10 cellular contexts compared by ENCODE assay signal in genomic region chr9:98333703-98334582, GRCh38.
DNase-seq lines count a peak whose midpoint lies in the region; ATAC-seq and TF ChIP-seq lines count a peak whose summit lies in the region.
"Had no signal": no experiment of that assay in that cellular context is flagged by ENCODE, and none has a peak within 500 bp of the region (broad histone marks: within the 10 kb centered on the region; RNA-seq: fewer than 3 reads in every experiment).

No MANE protein-coding gene starts in this region.

- TF ChIP-seq CTCF in GM23338 (conservative IDR thresholded peaks at IDR 0.05; ENCODE audit: low read depth in 2 of 2) (no peak), omental fat pad (IDR thresholded peaks at IDR 0.05) (no peak), CD14-positive monocyte (IDR thresholded peaks at IDR 0.05) (no peak)

- H3K27ac Mint-ChIP-seq in GM23338 (no peak overlapping the region), CD14-positive monocyte (no peak overlapping the region)
- H3K27ac Mint-ChIP-seq: stimulated activated memory B cell treated with anti-CD40 and anti-IgM and Interleukin-4, amounts not matched to agents 10 μg/mL and 1 μg/mL and 100 μg/mL, for 72 hours had no signal

- no peaks in the 10 kb centered on the region for H4K20me1 ChIP-seq in GM23338 (replicated peaks; ENCODE audit: insufficient read depth)

- intact Hi-C loops in CD14-positive monocyte (cut with micrococcal nuclease): no loop called here

- H3K4me1 ChIP-seq in GM23338 (ENCODE audit: insufficient read depth) (no peaks in the 10 kb centered on the region), SJCRH30 (no peaks in the 10 kb centered on the region), skeletal muscle satellite cell (ENCODE audit: control insufficient read depth, insufficient read depth, low read length) (peaks cover 13% of the 10 kb centered on the region)

- no peaks in the 10 kb centered on the region for H3K9me2 ChIP-seq in GM23338 (ENCODE audit: insufficient read depth)

- H3K27me3 ChIP-seq in GM23338 (ENCODE audit: insufficient read depth) (no peaks in the 10 kb centered on the region), SJCRH30 (peaks cover 7% of the 10 kb centered on the region; the same call in 1 of the 2 replicates), skeletal muscle satellite cell (ENCODE audit: control insufficient read depth, insufficient read depth, low read length) (no peaks in the 10 kb centered on the region)

- H3K4me3 Mint-ChIP-seq in GM23338 (no peak overlapping the region), CD14-positive monocyte (no peak overlapping the region)
- H3K4me3 Mint-ChIP-seq: stimulated activated memory B cell treated with anti-CD40 and anti-IgM and Interleukin-4, amounts not matched to agents 10 μg/mL and 1 μg/mL and 100 μg/mL, for 72 hours had no signal

- H3K27ac ChIP-seq in GM23338 (ENCODE audit: low read depth): no peak overlapping the region
- H3K27ac ChIP-seq in SJCRH30: no peak overlapping the region

- H3K36me3 Mint-ChIP-seq in GM23338 (ENCODE audit: low read depth) (no peaks in the 10 kb centered on the region), CD14-positive monocyte (no peaks in the 10 kb centered on the region)
- H3K36me3 Mint-ChIP-seq: stimulated activated memory B cell treated with anti-CD40 and anti-IgM and Interleukin-4, amounts not matched to agents 10 μg/mL and 1 μg/mL and 100 μg/mL, for 72 hours had no signal

- H3K9me3 ChIP-seq in SJCRH30 (replicated peaks): no peaks in the 10 kb centered on the region
- no peaks in the 10 kb centered on the region for H3K9me3 ChIP-seq in skeletal muscle satellite cell (replicated peaks; ENCODE audit: low read length)

- H3K27me3 Mint-ChIP-seq in GM23338 (ENCODE audit: insufficient read depth, low read depth, poor library complexity) (no peaks in the 10 kb centered on the region), CD14-positive monocyte (ENCODE audit: low read depth in 3 of 3) (peaks cover 3 to 7% (median 3%) of the 10 kb centered on the region in 3 donors)

- no peaks in the 10 kb centered on the region for H3K9me3 Mint-ChIP-seq in GM23338
- peaks cover 0 to 3% (median 0%) of the 10 kb centered on the region in 7 donors for H3K9me3 Mint-ChIP-seq in CD14-positive monocyte
- H3K9me3 Mint-ChIP-seq: stimulated activated memory B cell treated with anti-CD40 and anti-IgM and Interleukin-4, amounts not matched to agents 10 μg/mL and 1 μg/mL and 100 μg/mL, for 72 hours had no signal

- no peak overlapping the region for H3K9ac ChIP-seq in skeletal muscle satellite cell (ENCODE audit: low read depth, low read length)

- H3K4me3 ChIP-seq in GM23338: no peak overlapping the region
- H3K4me3 ChIP-seq in SJCRH30: no peak overlapping the region
- H3K4me3 ChIP-seq in skeletal muscle satellite cell (ENCODE audit: low read length): no peak overlapping the region

- no peaks in the 10 kb centered on the region for H3F3A ChIP-seq in GM23338 (replicated peaks; ENCODE audit: low read depth)

- H3K4me2 ChIP-seq in GM23338 (no peak overlapping the region), skeletal muscle satellite cell (ENCODE audit: low read length) (peak overlapping the region; percentile 5)

- peak overlapping the region; percentile 28; the same call in 1 of the 2 replicates for H2AFZ ChIP-seq in GM23338

- no peaks in the 10 kb centered on the region for H3K79me2 ChIP-seq in GM23338 (replicated peaks; ENCODE audit: insufficient read depth)

- DNase-seq in GM23338 (ENCODE audit: low spot score) (no peak), SJCRH30 (peak; percentile 20 to 37), fibroblast of gingiva (ENCODE audit: low read depth) (peak; percentile 77), omental fat pad (ENCODE audit: low spot score) (no peak), CD14-positive monocyte (ENCODE audit: low spot score) (no peak)
- DNase-seq: NCI-H1930, T-helper 9 cell had no signal

- H3K4me1 Mint-ChIP-seq in GM23338: no peaks in the 10 kb centered on the region
- H3K4me1 Mint-ChIP-seq in CD14-positive monocyte: no peaks in the 10 kb centered on the region
- H3K4me1 Mint-ChIP-seq: stimulated activated memory B cell treated with anti-CD40 and anti-IgM and Interleukin-4, amounts not matched to agents 10 μg/mL and 1 μg/mL and 100 μg/mL, for 72 hours had no signal

- no peaks in the 10 kb centered on the region for H3K36me3 ChIP-seq in GM23338 (ENCODE audit: insufficient read depth)
- no peaks in the 10 kb centered on the region for H3K36me3 ChIP-seq in SJCRH30
- H3K36me3 ChIP-seq in skeletal muscle satellite cell (ENCODE audit: insufficient read depth, low read length): no peaks in the 10 kb centered on the region

- no peak for ATAC-seq in GM23338
- no peak for ATAC-seq in omental fat pad (ENCODE audit: low FRiP score)
- no peak for ATAC-seq in HG02884 (IDR thresholded peaks at IDR 0.05; ENCODE audit: unreplicated experiment)
- ATAC-seq: stimulated activated memory B cell treated with anti-CD40 and anti-IgM and Interleukin-4, amounts not matched to agents 10 μg/mL and 1 μg/mL and 100 μg/mL, for 72 hours had no signal

TF ChIP-seq in GM23338, 12 proteins besides CTCF, POLR2A, EP300 and RAD21 (continues in another document):
- TF ChIP-seq, protein P1, sequence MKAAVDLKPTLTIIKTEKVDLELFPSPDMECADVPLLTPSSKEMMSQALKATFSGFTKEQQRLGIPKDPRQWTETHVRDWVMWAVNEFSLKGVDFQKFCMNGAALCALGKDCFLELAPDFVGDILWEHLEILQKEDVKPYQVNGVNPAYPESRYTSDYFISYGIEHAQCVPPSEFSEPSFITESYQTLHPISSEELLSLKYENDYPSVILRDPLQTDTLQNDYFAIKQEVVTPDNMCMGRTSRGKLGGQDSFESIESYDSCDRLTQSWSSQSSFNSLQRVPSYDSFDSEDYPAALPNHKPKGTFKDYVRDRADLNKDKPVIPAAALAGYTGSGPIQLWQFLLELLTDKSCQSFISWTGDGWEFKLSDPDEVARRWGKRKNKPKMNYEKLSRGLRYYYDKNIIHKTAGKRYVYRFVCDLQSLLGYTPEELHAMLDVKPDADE (IDR thresholded peaks at IDR 0.05): no peak
- TF ChIP-seq STAT1 (IDR thresholded peaks at IDR 0.05; ENCODE audit: unreplicated experiment) (no peak), NANOG (IDR thresholded peaks at IDR 0.05; ENCODE audit: borderline replicate concordance) (no peak), POLR2AphosphoS5 (IDR thresholded peaks at IDR 0.05; ENCODE audit: low read depth) (no peak), ZNF331 (CRISPR knock-in tag; IDR thresholded peaks at IDR 0.05; ENCODE audit: low read depth) (no peak), ZNF462 (CRISPR knock-in tag; IDR thresholded peaks at IDR 0.05) (no peak), CREB1 (CRISPR knock-in tag; IDR thresholded peaks at IDR 0.05; ENCODE audit: low read depth) (no peak)

Comparison
In these comparisons a context has a peak if more than half of its experiments do, and no peak if none do; other contexts are left out.
1. DNase-seq: peak in SJCRH30 (2 of 2) and fibroblast of gingiva (single experiment); none in GM23338 (single experiment), omental fat pad (single experiment) and CD14-positive monocyte (single experiment).